In the genomic region with DNA sequence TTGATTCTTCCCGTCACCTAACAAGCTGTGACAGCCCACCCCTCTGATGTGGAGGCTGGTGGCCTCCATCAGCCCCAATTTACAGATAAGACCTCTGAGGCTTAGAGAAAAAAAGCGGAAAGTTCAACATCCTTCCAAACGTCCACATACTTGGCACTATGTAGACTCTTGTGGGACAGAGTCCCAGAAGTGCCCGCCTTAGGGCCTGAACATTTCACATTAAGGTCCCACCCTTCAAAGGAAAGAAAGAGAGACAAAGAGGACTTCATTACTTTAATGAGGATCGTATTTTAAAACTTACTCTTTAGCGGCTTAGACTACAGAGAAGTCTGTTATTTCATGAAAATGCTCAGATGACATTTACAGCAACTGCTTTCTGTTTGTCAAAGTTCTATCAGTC, we compare ENCODE assay signal across 17 cellular contexts. TPM values are rescaled to one million over a fixed set of nuclear protein-coding genes. Genes with fewer than 3 reads are reported as not detected.
DNase-seq lines count a peak whose midpoint lies in the region; ATAC-seq and TF ChIP-seq lines count a peak whose summit lies in the region.
"Had no signal": no experiment of that assay in that cellular context is flagged by ENCODE, and none has a peak within 500 bp of the region (broad histone marks: within the 10 kb centered on the region; RNA-seq: fewer than 3 reads in every experiment).

No MANE protein-coding gene starts in this region.

- H3K4me1 ChIP-seq in esophagus squamous epithelium (peaks cover 49 to 76% (median 50%) of the 10 kb centered on the region in 3 donors), spleen (peaks cover 10 to 54% (median 35%) of the 10 kb centered on the region in 6 donors)

- H3K4me3 ChIP-seq in esophagus squamous epithelium (no peak overlapping the region), spleen (no peak overlapping the region)
- H3K4me3 ChIP-seq: dorsolateral prefrontal cortex had no signal

- DNase-seq in T-helper 2 cell treated with Interferon-gamma antibody and Interleukin-4, amounts not matched to agents 5 μg/mL and 100 μg/mL, for 36 hours (ENCODE audit: low spot score) = no peak
- DNase-seq in T-helper 2 cell = no peak
- DNase-seq in T-helper 17 cell = no peak
- no peak for DNase-seq in esophagus squamous epithelium (lab: John Stamatoyannopoulos, UW)
- DNase-seq in spleen = no peak
- DNase-seq in NCI-H2196 treated with DMSO at 0.1 percent for 48 hours (lab: John Stamatoyannopoulos, UW; ENCODE audit: unreplicated experiment) = no peak
- no peak for DNase-seq in NCI-H69 (lab: John Stamatoyannopoulos, UW)
- DNase-seq in NCI-H345 (lab: John Stamatoyannopoulos, UW) = no peak
- DNase-seq: dorsolateral prefrontal cortex, foreskin fibroblast, GM23248, islet precursor cell, NCI-H1105 treated with DMSO at 0.1 percent for 48 hours, NCI-H510A, retina had no signal

- H3K27ac ChIP-seq in esophagus squamous epithelium (peak overlapping the region; percentile 80 to 91 (median 90)), spleen (peak overlapping the region in 5 of 8 donors; percentile 63 to 77 (median 69))
- H3K27ac ChIP-seq: GM23248 had no signal

- H3K27me3 ChIP-seq in esophagus squamous epithelium = no peaks in the 10 kb centered on the region
- no peaks in the 10 kb centered on the region for H3K27me3 ChIP-seq in spleen (replicated peaks in 1 of 7)
- H3K27me3 ChIP-seq: dorsolateral prefrontal cortex had no signal

- peak overlapping the region; percentile 92 for H3K27ac Mint-ChIP-seq in T-helper 2 cell treated with Interferon-gamma antibody and Interleukin-4, amounts not matched to agents 5 μg/mL and 100 μg/mL, for 36 hours
- peak overlapping the region; percentile 88 for H3K27ac Mint-ChIP-seq in T-helper 17 cell

- peaks cover 24% of the 10 kb centered on the region for H3K4me1 Mint-ChIP-seq in T-helper 2 cell treated with Interferon-gamma antibody and Interleukin-4, amounts not matched to agents 5 μg/mL and 100 μg/mL, for 36 hours (ENCODE audit: low read depth)
- H3K4me1 Mint-ChIP-seq in T-helper 17 cell = peaks cover 20% of the 10 kb centered on the region

- H3K36me3 ChIP-seq in esophagus squamous epithelium (no peaks in the 10 kb centered on the region), spleen (no peaks in the 10 kb centered on the region)

- intact Hi-C loops in esophagus squamous epithelium (cut with DNase I) = no loop called here
- intact Hi-C loops in spleen (cut with DNase I; ENCODE audit: low total_unique reads) = no loop called here

- WGBS in esophagus squamous epithelium, 2 donors = 30 to 41% methylated on average over 6 of the region's 6 CpGs
- 73 to 88% (median 84%) methylated on average over 6 of the region's 6 CpGs for WGBS in spleen, 5 donors

- no peaks in the 10 kb centered on the region for H3K9me3 Mint-ChIP-seq in T-helper 2 cell treated with Interferon-gamma antibody and Interleukin-4, amounts not matched to agents 5 μg/mL and 100 μg/mL, for 36 hours

- H3K27me3 Mint-ChIP-seq in T-helper 2 cell treated with Interferon-gamma antibody and Interleukin-4, amounts not matched to agents 5 μg/mL and 100 μg/mL, for 36 hours (ENCODE audit: low read depth) = peaks cover 7% of the 10 kb centered on the region
- no peaks in the 10 kb centered on the region for H3K27me3 Mint-ChIP-seq in T-helper 17 cell

- ATAC-seq in T-helper 17 cell = no peak

- H3K9me3 ChIP-seq in T-helper 17 cell (ENCODE audit: control insufficient read depth, low read length, poor library complexity, severe bottlenecking) = no peaks in the 10 kb centered on the region
- no peaks in the 10 kb centered on the region for H3K9me3 ChIP-seq in esophagus squamous epithelium
- no peaks in the 10 kb centered on the region for H3K9me3 ChIP-seq in spleen

- peak overlapping the region; percentile 82 for H3K4me3 Mint-ChIP-seq in T-helper 2 cell treated with Interferon-gamma antibody and Interleukin-4, amounts not matched to agents 5 μg/mL and 100 μg/mL, for 36 hours
- peak overlapping the region; percentile 31 for H3K4me3 Mint-ChIP-seq in T-helper 17 cell

- H3K36me3 Mint-ChIP-seq in T-helper 2 cell treated with Interferon-gamma antibody and Interleukin-4, amounts not matched to agents 5 μg/mL and 100 μg/mL, for 36 hours (ENCODE audit: low read depth) = peaks cover 2% of the 10 kb centered on the region
- no peaks in the 10 kb centered on the region for H3K36me3 Mint-ChIP-seq in T-helper 17 cell (ENCODE audit: low read depth)

- TF ChIP-seq CTCF in esophagus squamous epithelium (IDR thresholded peaks at IDR 0.05) (no peak), spleen (IDR thresholded peaks at IDR 0.05 in 8 of 11, conservative IDR thresholded peaks at IDR 0.05 in 3 of 11) (no peak)

- TF ChIP-seq POLR2A in esophagus squamous epithelium (IDR thresholded peaks at IDR 0.05) (no peak), spleen (IDR thresholded peaks at IDR 0.05) (no peak)

RNA-seq across cellular contexts. Expression of a gene that starts 15.8 kb away (rescaled TPM):
- total RNA-seq in T-helper 17 cell (not detected), esophagus squamous epithelium (1 to 10 TPM in 2 of 4 donors, not detected in 2; 5.9 to 6.6 TPM), spleen (not detected)
- under 1 TPM in 1 of 3 donors, not detected in 2; 0.35 TPM for polyA plus RNA-seq in spleen
- total RNA-seq: activated CD8-positive, alpha-beta memory T cell treated with anti-CD3 and anti-CD28 coated beads for 36 hours; GM23248; subcutaneous adipose tissue had no signal
- polyA plus RNA-seq: GM23248 had no signal
